In the genomic region with DNA sequence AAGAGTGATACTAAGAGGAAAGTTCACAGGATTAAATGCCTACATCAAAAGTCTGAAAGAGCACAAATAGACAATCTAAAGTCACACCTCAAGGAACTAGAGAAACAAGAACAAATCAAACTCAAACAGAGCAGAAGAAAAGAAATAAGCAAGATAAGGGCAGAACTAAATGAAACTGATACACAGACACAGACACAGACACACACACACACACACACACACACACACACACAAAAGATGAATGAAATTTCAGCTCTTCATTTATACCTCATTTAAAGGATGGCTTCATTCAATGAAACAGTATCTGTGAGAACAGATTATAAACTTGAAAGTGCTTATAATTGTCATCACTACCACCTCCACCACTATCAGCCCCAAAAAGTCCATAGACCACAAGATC, we compare ENCODE assay signal across 23 cellular contexts.
A peak's percentile ranks its signal among the peaks of the same experiment; 100 is the strongest.
DNase-seq lines count a peak whose midpoint lies in the region; ATAC-seq and TF ChIP-seq lines count a peak whose summit lies in the region.
"Had no signal": no experiment of that assay in that cellular context is flagged by ENCODE, and none has a peak within 500 bp of the region (broad histone marks: within the 10 kb centered on the region; RNA-seq: fewer than 3 reads in every experiment).

No MANE protein-coding gene starts in this region.

- no peak overlapping the region for H3K4me3 Mint-ChIP-seq in chondrocyte (ENCODE audit: unreplicated experiment)
- H3K4me3 Mint-ChIP-seq: T-cell had no signal

- H3K4me3 ChIP-seq in ACC112 (ENCODE audit: low read depth, low read length) = peak overlapping the region; percentile 21; the same call in 1 of the 2 replicates
- H3K4me3 ChIP-seq: adrenal gland, cardiac muscle cell, dorsolateral prefrontal cortex, HAP-1, uterus had no signal

- peak overlapping the region; percentile 87 for H3K27ac ChIP-seq in ACC112 (ENCODE audit: low read depth, low read length)
- H3K27ac ChIP-seq: adrenal gland, cardiac muscle cell, dorsolateral prefrontal cortex, uterus had no signal

- DNase-seq in chondrocyte (ENCODE audit: low spot score) = no peak
- no peak for DNase-seq in activated CD4-positive, alpha-beta T cell treated with anti-CD3 and anti-CD28 coated beads for 4 hours
- no peak for DNase-seq in NCI-H510A treated with DMSO at 0.1 percent for 48 hours (lab: John Stamatoyannopoulos, UW)
- DNase-seq in globus pallidus (ENCODE audit: low spot score) = no peak
- no peak for DNase-seq in stimulated activated CD4-positive, alpha-beta T cell treated with anti-CD3 and anti-CD28 coated beads, Interleukin-4, amount 100 ng/mL, for 24 hours
- DNase-seq: activated CD4-positive, alpha-beta T cell treated with anti-CD3 and anti-CD28 coated beads, Interleukin-2, amount 50 U/mL, for 1 hour; activated CD8-positive, alpha-beta memory T cell treated with anti-CD3 and anti-CD28 coated beads, Interleukin-2, amount 50 U/mL, for 4 hours; activated gamma-delta T cell; C1 segment of cervical spinal cord; dorsolateral prefrontal cortex; NCI-H1105 treated with DMSO at 0.1 percent for 48 hours; NCI-H526 treated with DMSO at 0.1 percent for 48 hours; Right ventricle myocardium superior; stimulated activated CD8-positive, alpha-beta memory T cell treated with anti-CD3 and anti-CD28 coated beads, Interleukin-4, amount 100 ng/mL, for 48 hours; T-cell; uterus had no signal

- H3K79me2 ChIP-seq in ACC112 (ENCODE audit: control insufficient read depth, insufficient read depth, low read length, unreplicated experiment) = no peaks in the 10 kb centered on the region

- no peak for TF ChIP-seq CTCF in chondrocyte (IDR thresholded peaks at IDR 0.05)

- H2AFZ ChIP-seq in ACC112 (ENCODE audit: low read length, unreplicated experiment) = peak overlapping the region; percentile 31

- peaks cover 11% of the 10 kb centered on the region for H3K4me1 Mint-ChIP-seq in chondrocyte (ENCODE audit: low read depth)
- H3K4me1 Mint-ChIP-seq: T-cell had no signal

- no peaks in the 10 kb centered on the region for H3K36me3 Mint-ChIP-seq in chondrocyte (ENCODE audit: low read depth)
- H3K36me3 Mint-ChIP-seq: T-cell had no signal

- no peaks in the 10 kb centered on the region for H3K36me3 ChIP-seq in ACC112 (ENCODE audit: insufficient read depth, low read length)
- H3K36me3 ChIP-seq: adrenal gland, cardiac muscle cell, HAP-1, uterus had no signal

- H3K4me1 ChIP-seq in ACC112 (ENCODE audit: control insufficient read depth, insufficient read depth, low read length, unreplicated experiment) = peaks cover 27% of the 10 kb centered on the region
- H3K4me1 ChIP-seq: adrenal gland, HAP-1, uterus had no signal

- H3K27ac Mint-ChIP-seq in chondrocyte (ENCODE audit: unreplicated experiment) = peak overlapping the region; percentile 79
- H3K27ac Mint-ChIP-seq: T-cell had no signal

- H3K9me3 Mint-ChIP-seq in chondrocyte (ENCODE audit: low read depth) = peaks cover 9% of the 10 kb centered on the region

- peak; percentile 17 for ATAC-seq in GM19023 (IDR thresholded peaks at IDR 0.05; ENCODE audit: unreplicated experiment)
- ATAC-seq in HG03159 (IDR thresholded peaks at IDR 0.05; ENCODE audit: unreplicated experiment) = peak; percentile 10
- ATAC-seq: left lobe of liver, T-cell had no signal

- no peaks in the 10 kb centered on the region for H3K27me3 Mint-ChIP-seq in chondrocyte (ENCODE audit: low read depth)
- H3K27me3 Mint-ChIP-seq: T-cell had no signal

- no peaks in the 10 kb centered on the region for H3K27me3 ChIP-seq in ACC112 (ENCODE audit: insufficient read depth, low read length)
- H3K27me3 ChIP-seq: adrenal gland, cardiac muscle cell, dorsolateral prefrontal cortex, uterus had no signal
